Comparison of ENCODE assay signal across 15 cellular contexts in the genomic region with DNA sequence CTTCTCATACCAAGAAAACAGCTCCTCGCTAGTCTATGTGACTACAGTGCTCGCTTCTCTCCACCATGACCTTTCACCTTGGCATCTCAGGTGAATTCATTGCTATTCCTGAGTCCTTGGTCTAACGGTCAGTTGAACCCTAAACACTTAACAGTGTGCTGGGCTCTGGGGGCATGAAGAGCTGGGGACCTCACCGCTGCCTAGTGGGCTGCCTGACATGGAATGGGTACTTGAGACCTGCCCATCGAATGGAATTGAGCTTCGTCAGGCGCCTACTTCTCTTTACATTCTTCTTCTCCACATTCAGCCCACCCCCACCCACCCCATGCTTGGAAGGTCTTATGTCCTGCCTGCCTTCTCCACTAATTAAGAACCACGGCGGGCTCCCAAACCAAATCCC. TPM values are rescaled to one million over a fixed set of nuclear protein-coding genes. Genes with fewer than 3 reads are reported as not detected.
"Had no signal": no experiment of that assay in that cellular context is flagged by ENCODE, and none has a peak within 500 bp of the region (broad histone marks: within the 10 kb centered on the region; RNA-seq: fewer than 3 reads in every experiment).

No MANE protein-coding gene starts in this region.

- H3K36me3 ChIP-seq: prostate gland had no signal

- H3K4me3 ChIP-seq: coronary artery, hepatocyte, prostate gland, tibial artery had no signal

- H3K4me3 Mint-ChIP-seq: natural killer cell had no signal

- H3K4me1 Mint-ChIP-seq: natural killer cell had no signal

- H3K9me3 Mint-ChIP-seq: natural killer cell had no signal

- H3K9me3 ChIP-seq: prostate gland, tibial artery had no signal

- H3K4me1 ChIP-seq: parathyroid adenoma had no signal

- ATAC-seq: left lobe of liver, natural killer cell had no signal

- H3K27me3 ChIP-seq: hepatocyte, tibial artery had no signal

- DNase-seq: central memory CD4-positive, alpha-beta T cell; effector CD4-positive, alpha-beta T cell; head of caudate nucleus; natural killer cell; occipital lobe; small intestine; stimulated activated CD4-positive, alpha-beta T cell treated with anti-CD3 and anti-CD28 coated beads, Interleukin-2, amount 100 ng/mL, for 48 hours; stimulated activated naive CD4-positive, alpha-beta T cell treated with Interleukin-2 at 50 U/mL for 16 hours; tibial artery had no signal

- H3K9ac ChIP-seq: parathyroid adenoma had no signal

- H3K27ac ChIP-seq: tibial artery had no signal

- H3K36me3 Mint-ChIP-seq: natural killer cell had no signal

- H3K27ac Mint-ChIP-seq: natural killer cell had no signal

RNA-seq across cellular contexts. Expression of gene BOC, which starts 22.1 kb away (rescaled TPM):
- total RNA-seq: dermis microvascular lymphatic vessel endothelial cell had no signal
